Comparison of ENCODE assay signal across 8 cellular contexts in the genomic region with DNA sequence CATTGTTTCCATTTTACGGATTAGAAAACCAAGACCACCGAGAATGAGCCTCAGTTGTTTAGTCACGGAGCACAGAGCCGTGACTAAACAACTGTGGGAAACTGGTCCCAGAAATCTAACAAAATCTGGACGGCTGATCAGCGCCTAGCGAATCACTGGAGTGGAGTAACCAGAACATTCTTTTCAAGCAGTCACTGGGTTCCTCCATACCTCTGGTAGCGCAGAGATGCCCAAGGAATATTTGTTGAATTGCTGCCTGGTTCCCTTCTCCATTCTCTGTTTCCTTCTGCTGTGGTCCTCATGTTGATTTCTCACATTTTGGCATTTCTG.
DNase-seq lines count a peak whose midpoint lies in the region; ATAC-seq and TF ChIP-seq lines count a peak whose summit lies in the region.

No MANE protein-coding gene starts in this region.

- no peak for TF ChIP-seq EP300 in esophagus muscularis mucosa (IDR thresholded peaks at IDR 0.05)

- no peak overlapping the region for H3K27ac ChIP-seq in esophagus muscularis mucosa (replicated peaks in 1 of 4)
- no peak overlapping the region for H3K27ac ChIP-seq in trophoblast cell (ENCODE audit: low read depth, low read length)

- H3K36me3 ChIP-seq in esophagus muscularis mucosa (no peaks in the 10 kb centered on the region), trophoblast cell (ENCODE audit: control insufficient read depth in 1 of 2, insufficient read depth in 2 of 2, low read length in 2 of 2) (no peaks in the 10 kb centered on the region)

- H2BK120ac ChIP-seq in trophoblast cell (ENCODE audit: insufficient read depth, low read length, poor library complexity): no peak overlapping the region

- no peak overlapping the region for H2AK5ac ChIP-seq in trophoblast cell (ENCODE audit: low read length)

- no peak overlapping the region for H3K23ac ChIP-seq in trophoblast cell (ENCODE audit: low read length)

- peak overlapping the region; percentile 89 for H4K8ac ChIP-seq in trophoblast cell (ENCODE audit: low read depth, low read length)

- no peak overlapping the region for H3K18ac ChIP-seq in trophoblast cell (ENCODE audit: low read length)

- TF ChIP-seq POLR2A in esophagus muscularis mucosa (IDR thresholded peaks at IDR 0.05; ENCODE audit: low read depth): no peak

- no peak overlapping the region for H4K12ac ChIP-seq in trophoblast cell (ENCODE audit: low read depth, low read length)

- no peak overlapping the region for H3K4ac ChIP-seq in trophoblast cell (ENCODE audit: low read depth, low read length)

- peaks cover 0 to 73% (median 19%) of the 10 kb centered on the region in 4 donors for H3K27me3 ChIP-seq in esophagus muscularis mucosa
- H3K27me3 ChIP-seq in trophoblast cell (ENCODE audit: insufficient read depth, low read length): no peaks in the 10 kb centered on the region

- WGBS in esophagus muscularis mucosa: 19% methylated on average over 8 of the region's 8 CpGs
- WGBS in trophoblast cell (ENCODE audit: extremely low coverage, insufficient coverage, insufficient read length): no CpG with 5 or more reads among the region's 8 CpGs

- no peak for TF ChIP-seq CTCF in esophagus muscularis mucosa (IDR thresholded peaks at IDR 0.05)

- peak overlapping the region; percentile 82 for H3K4me2 ChIP-seq in trophoblast cell (ENCODE audit: low read length)

- intact Hi-C loops in esophagus muscularis mucosa (cut with DNase I): no loop called here

- H2BK12ac ChIP-seq in trophoblast cell (ENCODE audit: low read length): no peak overlapping the region

- no peak overlapping the region for H4K91ac ChIP-seq in trophoblast cell (ENCODE audit: low read depth, low read length)

- ATAC-seq in GM19324 (IDR thresholded peaks at IDR 0.05; ENCODE audit: low FRiP score, unreplicated experiment) (no peak), HG03097 (IDR thresholded peaks at IDR 0.05; ENCODE audit: low FRiP score, unreplicated experiment) (no peak), HG03108 (IDR thresholded peaks at IDR 0.05; ENCODE audit: unreplicated experiment) (no peak)

- H2BK5ac ChIP-seq in trophoblast cell (ENCODE audit: low read depth, low read length, poor library complexity): no peak overlapping the region

- H3K9me3 ChIP-seq in esophagus muscularis mucosa: peaks cover 0 to 3% (median 0%) of the 10 kb centered on the region in 4 donors
- H3K9me3 ChIP-seq in trophoblast cell (ENCODE audit: insufficient read depth, low read depth, low read length): no peaks in the 10 kb centered on the region

- H2AFZ ChIP-seq in trophoblast cell (ENCODE audit: insufficient read depth, low read length, poor library complexity): peak overlapping the region; percentile 67

- peak overlapping the region; percentile 56 to 71 (median 58) for H3K4me3 ChIP-seq in esophagus muscularis mucosa
- peak overlapping the region; percentile 81 for H3K4me3 ChIP-seq in trophoblast cell (ENCODE audit: low read depth, low read length)

- H3K9ac ChIP-seq in trophoblast cell (ENCODE audit: low read length): no peak overlapping the region

- no peak overlapping the region for H3K14ac ChIP-seq in trophoblast cell (ENCODE audit: low read length)

- H3K4me1 ChIP-seq in esophagus muscularis mucosa: peaks cover 4 to 24% (median 10%) of the 10 kb centered on the region in 4 donors
- H3K4me1 ChIP-seq in trophoblast cell (ENCODE audit: control insufficient read depth in 1 of 2, insufficient read depth in 2 of 2, low read length in 2 of 2): peaks cover 9 to 11% of the 10 kb centered on the region in 2 experiments

- peaks cover 6% of the 10 kb centered on the region for H3K79me2 ChIP-seq in trophoblast cell (ENCODE audit: control insufficient read depth, insufficient read depth, low read length, poor library complexity)

- DNase-seq in ELR (ENCODE audit: low read depth): peak; percentile 48
- DNase-seq in RKO (ENCODE audit: low spot score): peak; percentile 66
- no peak for DNase-seq in esophagus muscularis mucosa (ENCODE audit: extremely low spot score)
- DNase-seq in trophoblast cell: peak in 1 of 2 donors; percentile 36
- DNase-seq in stimulated activated CD4-positive, alpha-beta T cell treated with anti-CD3 and anti-CD28 coated beads, Interleukin-12 subunit alpha, Interleukin-12 subunit beta, amount 100 ng/mL, for 4 hours: no peak

- peaks cover 5% of the 10 kb centered on the region for H3K79me1 ChIP-seq in trophoblast cell (ENCODE audit: low read length)

Comparison
In these comparisons a context has a peak if more than half of its experiments do, and no peak if none do; other contexts are left out.
1. DNase-seq: peak in ELR (single experiment) and RKO (single experiment); none in esophagus muscularis mucosa (single experiment) and stimulated activated CD4-positive, alpha-beta T cell treated with anti-CD3 and anti-CD28 coated beads, Interleukin-12 subunit alpha, Interleukin-12 subunit beta, amount 100 ng/mL, for 4 hours (single experiment).